In the genomic region with DNA sequence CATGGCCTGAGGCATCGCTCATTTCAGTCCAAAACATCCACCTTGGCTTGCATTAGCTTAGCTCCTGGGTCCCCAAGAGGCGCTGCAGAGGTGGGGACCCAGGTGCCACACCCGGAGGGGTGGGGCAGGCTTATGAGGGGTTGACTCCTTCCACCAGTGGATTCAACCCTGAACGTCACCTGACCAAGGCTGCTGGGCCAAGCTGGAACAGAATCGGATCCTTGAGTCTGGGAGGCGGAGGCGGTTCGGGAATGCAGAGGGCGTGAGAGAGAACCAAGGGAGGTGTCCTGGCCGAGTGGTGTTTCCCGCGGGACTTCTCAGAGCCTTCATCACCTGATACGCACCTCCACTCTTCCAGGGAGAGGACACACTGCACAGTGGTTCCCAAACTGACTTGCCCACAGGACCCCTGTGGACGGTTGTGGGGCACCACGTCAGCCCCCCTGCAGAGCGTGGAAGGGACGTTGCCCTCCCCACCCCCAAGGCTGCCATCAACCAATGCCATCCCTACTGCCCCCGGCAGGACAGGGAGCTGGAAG, we compare ENCODE assay signal across 1 cellular context.
TF ChIP-seq lines count a peak whose summit lies in the region.

No MANE protein-coding gene starts in this region.

TF ChIP-seq in HEK293, 187 proteins besides CTCF, POLR2A, EP300 and RAD21 (continued from another document):
- TF ChIP-seq, protein P1, sequence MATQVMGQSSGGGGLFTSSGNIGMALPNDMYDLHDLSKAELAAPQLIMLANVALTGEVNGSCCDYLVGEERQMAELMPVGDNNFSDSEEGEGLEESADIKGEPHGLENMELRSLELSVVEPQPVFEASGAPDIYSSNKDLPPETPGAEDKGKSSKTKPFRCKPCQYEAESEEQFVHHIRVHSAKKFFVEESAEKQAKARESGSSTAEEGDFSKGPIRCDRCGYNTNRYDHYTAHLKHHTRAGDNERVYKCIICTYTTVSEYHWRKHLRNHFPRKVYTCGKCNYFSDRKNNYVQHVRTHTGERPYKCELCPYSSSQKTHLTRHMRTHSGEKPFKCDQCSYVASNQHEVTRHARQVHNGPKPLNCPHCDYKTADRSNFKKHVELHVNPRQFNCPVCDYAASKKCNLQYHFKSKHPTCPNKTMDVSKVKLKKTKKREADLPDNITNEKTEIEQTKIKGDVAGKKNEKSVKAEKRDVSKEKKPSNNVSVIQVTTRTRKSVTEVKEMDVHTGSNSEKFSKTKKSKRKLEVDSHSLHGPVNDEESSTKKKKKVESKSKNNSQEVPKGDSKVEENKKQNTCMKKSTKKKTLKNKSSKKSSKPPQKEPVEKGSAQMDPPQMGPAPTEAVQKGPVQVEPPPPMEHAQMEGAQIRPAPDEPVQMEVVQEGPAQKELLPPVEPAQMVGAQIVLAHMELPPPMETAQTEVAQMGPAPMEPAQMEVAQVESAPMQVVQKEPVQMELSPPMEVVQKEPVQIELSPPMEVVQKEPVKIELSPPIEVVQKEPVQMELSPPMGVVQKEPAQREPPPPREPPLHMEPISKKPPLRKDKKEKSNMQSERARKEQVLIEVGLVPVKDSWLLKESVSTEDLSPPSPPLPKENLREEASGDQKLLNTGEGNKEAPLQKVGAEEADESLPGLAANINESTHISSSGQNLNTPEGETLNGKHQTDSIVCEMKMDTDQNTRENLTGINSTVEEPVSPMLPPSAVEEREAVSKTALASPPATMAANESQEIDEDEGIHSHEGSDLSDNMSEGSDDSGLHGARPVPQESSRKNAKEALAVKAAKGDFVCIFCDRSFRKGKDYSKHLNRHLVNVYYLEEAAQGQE (tag by site-specific recombination; IDR thresholded peaks at IDR 0.05): no peak
- TF ChIP-seq KLF1 (tag by site-specific recombination; IDR thresholded peaks at IDR 0.05) (peak; percentile 86), ZXDB (tag by site-specific recombination; IDR thresholded peaks at IDR 0.05) (no peak), ZNF169 (tag by site-specific recombination; IDR thresholded peaks at IDR 0.05) (no peak), ZNF521 (tag by site-specific recombination; IDR thresholded peaks at IDR 0.05) (no peak), ZNF529 (tag by site-specific recombination; IDR thresholded peaks at IDR 0.05; ENCODE audit: insufficient replicate concordance) (no peak), ZBTB1 (tag by site-specific recombination; IDR thresholded peaks at IDR 0.05) (no peak), OVOL3 (tag by site-specific recombination; IDR thresholded peaks at IDR 0.05) (no peak), ZNF394 (tag by site-specific recombination; IDR thresholded peaks at IDR 0.05; ENCODE audit: borderline replicate concordance) (no peak), ZFP37 (tag by site-specific recombination; IDR thresholded peaks at IDR 0.05) (no peak), ZNF623 (tag by site-specific recombination; IDR thresholded peaks at IDR 0.05) (no peak), KLF7 (tag by site-specific recombination; IDR thresholded peaks at IDR 0.05; ENCODE audit: borderline replicate concordance) (no peak), SP7 (tag by site-specific recombination; IDR thresholded peaks at IDR 0.05) (no peak), ZNF366 (tag by site-specific recombination; conservative IDR thresholded peaks at IDR 0.05) (no peak), ZNF302 (tag by site-specific recombination; IDR thresholded peaks at IDR 0.05; ENCODE audit: low read depth) (no peak), ZNF19 (tag by site-specific recombination; IDR thresholded peaks at IDR 0.05; ENCODE audit: low read depth) (no peak), EGR2 (tag by site-specific recombination; IDR thresholded peaks at IDR 0.05; ENCODE audit: low read depth) (peak; percentile 49; the same call in 1 of the 2 replicates), ZNF776 (tag by site-specific recombination; IDR thresholded peaks at IDR 0.05; ENCODE audit: borderline replicate concordance) (no peak), GLIS2 (tag by site-specific recombination; IDR thresholded peaks at IDR 0.05) (0 out of 2 replicates have a peak, but pooled peaks have one; percentile 27), KLF8 (tag by site-specific recombination; IDR thresholded peaks at IDR 0.05) (peak; percentile 29; the same call in 1 of the 2 replicates), ZNF175 (tag by site-specific recombination; IDR thresholded peaks at IDR 0.05) (no peak), HOXC10 (CRISPR knock-in tag; IDR thresholded peaks at IDR 0.05) (no peak), MEIS1 (CRISPR knock-in tag; IDR thresholded peaks at IDR 0.05; ENCODE audit: borderline replicate concordance) (no peak), ZNF239 (tag by site-specific recombination; IDR thresholded peaks at IDR 0.05) (peak; percentile 98), ZNF155 (tag by site-specific recombination; IDR thresholded peaks at IDR 0.05) (no peak), KLF10 (tag by site-specific recombination; IDR thresholded peaks at IDR 0.05) (no peak), ZNF10 (tag by site-specific recombination; IDR thresholded peaks at IDR 0.05) (0 out of 2 replicates have a peak, but pooled peaks have one; percentile 23), ZNF677 (tag by site-specific recombination; IDR thresholded peaks at IDR 0.05) (no peak)
- TF ChIP-seq, protein P2, sequence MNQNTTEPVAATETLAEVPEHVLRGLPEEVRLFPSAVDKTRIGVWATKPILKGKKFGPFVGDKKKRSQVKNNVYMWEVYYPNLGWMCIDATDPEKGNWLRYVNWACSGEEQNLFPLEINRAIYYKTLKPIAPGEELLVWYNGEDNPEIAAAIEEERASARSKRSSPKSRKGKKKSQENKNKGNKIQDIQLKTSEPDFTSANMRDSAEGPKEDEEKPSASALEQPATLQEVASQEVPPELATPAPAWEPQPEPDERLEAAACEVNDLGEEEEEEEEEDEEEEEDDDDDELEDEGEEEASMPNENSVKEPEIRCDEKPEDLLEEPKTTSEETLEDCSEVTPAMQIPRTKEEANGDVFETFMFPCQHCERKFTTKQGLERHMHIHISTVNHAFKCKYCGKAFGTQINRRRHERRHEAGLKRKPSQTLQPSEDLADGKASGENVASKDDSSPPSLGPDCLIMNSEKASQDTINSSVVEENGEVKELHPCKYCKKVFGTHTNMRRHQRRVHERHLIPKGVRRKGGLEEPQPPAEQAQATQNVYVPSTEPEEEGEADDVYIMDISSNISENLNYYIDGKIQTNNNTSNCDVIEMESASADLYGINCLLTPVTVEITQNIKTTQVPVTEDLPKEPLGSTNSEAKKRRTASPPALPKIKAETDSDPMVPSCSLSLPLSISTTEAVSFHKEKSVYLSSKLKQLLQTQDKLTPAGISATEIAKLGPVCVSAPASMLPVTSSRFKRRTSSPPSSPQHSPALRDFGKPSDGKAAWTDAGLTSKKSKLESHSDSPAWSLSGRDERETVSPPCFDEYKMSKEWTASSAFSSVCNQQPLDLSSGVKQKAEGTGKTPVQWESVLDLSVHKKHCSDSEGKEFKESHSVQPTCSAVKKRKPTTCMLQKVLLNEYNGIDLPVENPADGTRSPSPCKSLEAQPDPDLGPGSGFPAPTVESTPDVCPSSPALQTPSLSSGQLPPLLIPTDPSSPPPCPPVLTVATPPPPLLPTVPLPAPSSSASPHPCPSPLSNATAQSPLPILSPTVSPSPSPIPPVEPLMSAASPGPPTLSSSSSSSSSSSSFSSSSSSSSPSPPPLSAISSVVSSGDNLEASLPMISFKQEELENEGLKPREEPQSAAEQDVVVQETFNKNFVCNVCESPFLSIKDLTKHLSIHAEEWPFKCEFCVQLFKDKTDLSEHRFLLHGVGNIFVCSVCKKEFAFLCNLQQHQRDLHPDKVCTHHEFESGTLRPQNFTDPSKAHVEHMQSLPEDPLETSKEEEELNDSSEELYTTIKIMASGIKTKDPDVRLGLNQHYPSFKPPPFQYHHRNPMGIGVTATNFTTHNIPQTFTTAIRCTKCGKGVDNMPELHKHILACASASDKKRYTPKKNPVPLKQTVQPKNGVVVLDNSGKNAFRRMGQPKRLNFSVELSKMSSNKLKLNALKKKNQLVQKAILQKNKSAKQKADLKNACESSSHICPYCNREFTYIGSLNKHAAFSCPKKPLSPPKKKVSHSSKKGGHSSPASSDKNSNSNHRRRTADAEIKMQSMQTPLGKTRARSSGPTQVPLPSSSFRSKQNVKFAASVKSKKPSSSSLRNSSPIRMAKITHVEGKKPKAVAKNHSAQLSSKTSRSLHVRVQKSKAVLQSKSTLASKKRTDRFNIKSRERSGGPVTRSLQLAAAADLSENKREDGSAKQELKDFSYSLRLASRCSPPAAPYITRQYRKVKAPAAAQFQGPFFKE (tag by site-specific recombination; IDR thresholded peaks at IDR 0.05; ENCODE audit: borderline replicate concordance): no peak
- TF ChIP-seq, protein P3, sequence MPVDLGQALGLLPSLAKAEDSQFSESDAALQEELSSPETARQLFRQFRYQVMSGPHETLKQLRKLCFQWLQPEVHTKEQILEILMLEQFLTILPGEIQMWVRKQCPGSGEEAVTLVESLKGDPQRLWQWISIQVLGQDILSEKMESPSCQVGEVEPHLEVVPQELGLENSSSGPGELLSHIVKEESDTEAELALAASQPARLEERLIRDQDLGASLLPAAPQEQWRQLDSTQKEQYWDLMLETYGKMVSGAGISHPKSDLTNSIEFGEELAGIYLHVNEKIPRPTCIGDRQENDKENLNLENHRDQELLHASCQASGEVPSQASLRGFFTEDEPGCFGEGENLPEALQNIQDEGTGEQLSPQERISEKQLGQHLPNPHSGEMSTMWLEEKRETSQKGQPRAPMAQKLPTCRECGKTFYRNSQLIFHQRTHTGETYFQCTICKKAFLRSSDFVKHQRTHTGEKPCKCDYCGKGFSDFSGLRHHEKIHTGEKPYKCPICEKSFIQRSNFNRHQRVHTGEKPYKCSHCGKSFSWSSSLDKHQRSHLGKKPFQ (tag by site-specific recombination; IDR thresholded peaks at IDR 0.05): no peak
- TF ChIP-seq, protein P4, sequence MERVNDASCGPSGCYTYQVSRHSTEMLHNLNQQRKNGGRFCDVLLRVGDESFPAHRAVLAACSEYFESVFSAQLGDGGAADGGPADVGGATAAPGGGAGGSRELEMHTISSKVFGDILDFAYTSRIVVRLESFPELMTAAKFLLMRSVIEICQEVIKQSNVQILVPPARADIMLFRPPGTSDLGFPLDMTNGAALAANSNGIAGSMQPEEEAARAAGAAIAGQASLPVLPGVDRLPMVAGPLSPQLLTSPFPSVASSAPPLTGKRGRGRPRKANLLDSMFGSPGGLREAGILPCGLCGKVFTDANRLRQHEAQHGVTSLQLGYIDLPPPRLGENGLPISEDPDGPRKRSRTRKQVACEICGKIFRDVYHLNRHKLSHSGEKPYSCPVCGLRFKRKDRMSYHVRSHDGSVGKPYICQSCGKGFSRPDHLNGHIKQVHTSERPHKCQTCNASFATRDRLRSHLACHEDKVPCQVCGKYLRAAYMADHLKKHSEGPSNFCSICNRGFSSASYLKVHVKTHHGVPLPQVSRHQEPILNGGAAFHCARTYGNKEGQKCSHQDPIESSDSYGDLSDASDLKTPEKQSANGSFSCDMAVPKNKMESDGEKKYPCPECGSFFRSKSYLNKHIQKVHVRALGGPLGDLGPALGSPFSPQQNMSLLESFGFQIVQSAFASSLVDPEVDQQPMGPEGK (tag by site-specific recombination; IDR thresholded peaks at IDR 0.05): no peak
- TF ChIP-seq, protein P5, sequence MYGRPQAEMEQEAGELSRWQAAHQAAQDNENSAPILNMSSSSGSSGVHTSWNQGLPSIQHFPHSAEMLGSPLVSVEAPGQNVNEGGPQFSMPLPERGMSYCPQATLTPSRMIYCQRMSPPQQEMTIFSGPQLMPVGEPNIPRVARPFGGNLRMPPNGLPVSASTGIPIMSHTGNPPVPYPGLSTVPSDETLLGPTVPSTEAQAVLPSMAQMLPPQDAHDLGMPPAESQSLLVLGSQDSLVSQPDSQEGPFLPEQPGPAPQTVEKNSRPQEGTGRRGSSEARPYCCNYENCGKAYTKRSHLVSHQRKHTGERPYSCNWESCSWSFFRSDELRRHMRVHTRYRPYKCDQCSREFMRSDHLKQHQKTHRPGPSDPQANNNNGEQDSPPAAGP (tag by site-specific recombination; IDR thresholded peaks at IDR 0.05): no peak
- TF ChIP-seq, protein P6, sequence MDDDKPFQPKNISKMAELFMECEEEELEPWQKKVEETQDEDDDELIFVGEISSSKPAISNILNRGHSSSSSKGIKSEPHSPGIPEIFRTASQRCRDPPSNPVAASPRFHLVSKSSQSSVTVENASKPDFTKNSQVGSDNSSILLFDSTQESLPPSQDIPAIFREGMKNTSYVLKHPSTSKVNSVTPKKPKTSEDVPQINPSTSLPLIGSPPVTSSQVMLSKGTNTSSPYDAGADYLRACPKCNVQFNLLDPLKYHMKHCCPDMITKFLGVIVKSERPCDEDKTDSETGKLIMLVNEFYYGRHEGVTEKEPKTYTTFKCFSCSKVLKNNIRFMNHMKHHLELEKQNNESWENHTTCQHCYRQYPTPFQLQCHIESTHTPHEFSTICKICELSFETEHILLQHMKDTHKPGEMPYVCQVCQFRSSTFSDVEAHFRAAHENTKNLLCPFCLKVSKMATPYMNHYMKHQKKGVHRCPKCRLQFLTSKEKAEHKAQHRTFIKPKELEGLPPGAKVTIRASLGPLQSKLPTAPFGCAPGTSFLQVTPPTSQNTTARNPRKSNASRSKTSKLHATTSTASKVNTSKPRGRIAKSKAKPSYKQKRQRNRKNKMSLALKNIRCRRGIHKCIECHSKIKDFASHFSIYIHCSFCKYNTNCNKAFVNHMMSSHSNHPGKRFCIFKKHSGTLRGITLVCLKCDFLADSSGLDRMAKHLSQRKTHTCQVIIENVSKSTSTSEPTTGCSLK (tag by site-specific recombination; IDR thresholded peaks at IDR 0.05): no peak
- TF ChIP-seq, protein P7, sequence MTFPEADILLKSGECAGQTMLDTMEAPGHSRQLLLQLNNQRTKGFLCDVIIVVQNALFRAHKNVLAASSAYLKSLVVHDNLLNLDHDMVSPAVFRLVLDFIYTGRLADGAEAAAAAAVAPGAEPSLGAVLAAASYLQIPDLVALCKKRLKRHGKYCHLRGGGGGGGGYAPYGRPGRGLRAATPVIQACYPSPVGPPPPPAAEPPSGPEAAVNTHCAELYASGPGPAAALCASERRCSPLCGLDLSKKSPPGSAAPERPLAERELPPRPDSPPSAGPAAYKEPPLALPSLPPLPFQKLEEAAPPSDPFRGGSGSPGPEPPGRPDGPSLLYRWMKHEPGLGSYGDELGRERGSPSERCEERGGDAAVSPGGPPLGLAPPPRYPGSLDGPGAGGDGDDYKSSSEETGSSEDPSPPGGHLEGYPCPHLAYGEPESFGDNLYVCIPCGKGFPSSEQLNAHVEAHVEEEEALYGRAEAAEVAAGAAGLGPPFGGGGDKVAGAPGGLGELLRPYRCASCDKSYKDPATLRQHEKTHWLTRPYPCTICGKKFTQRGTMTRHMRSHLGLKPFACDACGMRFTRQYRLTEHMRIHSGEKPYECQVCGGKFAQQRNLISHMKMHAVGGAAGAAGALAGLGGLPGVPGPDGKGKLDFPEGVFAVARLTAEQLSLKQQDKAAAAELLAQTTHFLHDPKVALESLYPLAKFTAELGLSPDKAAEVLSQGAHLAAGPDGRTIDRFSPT (tag by site-specific recombination; IDR thresholded peaks at IDR 0.05): no peak
TF ChIP-seq in HEK293: peak in this region for 6.
